1 cellular context compared by ENCODE assay signal in the genomic region with DNA sequence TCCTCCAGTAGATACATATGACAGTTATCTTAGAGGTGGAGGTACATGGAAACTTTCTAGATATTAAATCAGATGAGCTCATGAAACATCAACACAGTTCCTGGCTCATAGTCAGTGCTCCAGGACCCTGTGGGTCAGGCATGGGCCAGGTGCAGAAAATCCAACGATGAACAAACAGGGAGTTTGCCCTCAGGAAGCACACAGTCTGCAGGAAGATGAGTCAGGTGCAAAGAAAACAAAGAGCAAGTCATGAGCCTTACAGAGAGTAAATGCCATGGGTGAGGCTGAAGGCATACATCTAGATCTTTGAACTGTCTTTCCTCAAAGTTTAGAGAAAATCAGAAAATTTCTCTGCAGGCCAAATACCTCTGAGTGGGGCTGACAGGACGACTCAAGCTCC.
TF ChIP-seq lines count a peak whose summit lies in the region.

No MANE protein-coding gene starts in this region.

TF ChIP-seq in A549, 52 proteins besides CTCF, POLR2A, EP300 and RAD21 (continued from another document):
- TF ChIP-seq MYC (IDR thresholded peaks at IDR 0.05; ENCODE audit: borderline replicate concordance, low read length) (no peak), RARB (CRISPR knock-in tag; IDR thresholded peaks at IDR 0.05) (no peak), CBX8 (IDR thresholded peaks at IDR 0.05) (no peak)
